8 cellular contexts compared by ENCODE assay signal in genomic region chr3:30693470-30694120, GRCh38.
DNase-seq lines count a peak whose midpoint lies in the region; ATAC-seq and TF ChIP-seq lines count a peak whose summit lies in the region.

No MANE protein-coding gene starts in this region.

- peak overlapping the region; percentile 63 for H3K27ac Mint-ChIP-seq in activated T-cell treated with anti-CD3 and anti-CD28 coated beads, Interleukin-2, amount 50 U/mL, for 24 hours

- H3K4me1 Mint-ChIP-seq in activated T-cell treated with anti-CD3 and anti-CD28 coated beads, Interleukin-2, amount 50 U/mL, for 24 hours (ENCODE audit: low read depth) = peaks cover 78% of the 10 kb centered on the region

- peak; percentile 90 for ATAC-seq in GM19438 (IDR thresholded peaks at IDR 0.05; ENCODE audit: low read depth, unreplicated experiment)
- ATAC-seq in HG03432 (IDR thresholded peaks at IDR 0.05; ENCODE audit: unreplicated experiment) = peak; percentile 93

- H3K9me3 ChIP-seq in neutrophil = no peaks in the 10 kb centered on the region

- H3K27me3 Mint-ChIP-seq in activated T-cell treated with anti-CD3 and anti-CD28 coated beads, Interleukin-2, amount 50 U/mL, for 24 hours = no peaks in the 10 kb centered on the region

- H3K4me3 ChIP-seq in foreskin fibroblast (ENCODE audit: low read depth in 1 of 2, low read length in 2 of 2) (no peak overlapping the region), neutrophil (ENCODE audit: low read depth in 1 of 2, low read length in 1 of 2) (no peak overlapping the region)

- DNase-seq in Daoy (ENCODE audit: low read depth) (peak; percentile 60), NCI-H748 (lab: John Stamatoyannopoulos, UW; ENCODE audit: unreplicated experiment) (peak; percentile 73), foreskin fibroblast (peak; percentile 58 to 83), posterior vena cava (ENCODE audit: low spot score) (no peak)
- no peak for DNase-seq in activated T-cell treated with anti-CD3 and anti-CD28 coated beads, Interleukin-2, amount 50 U/mL, for 24 hours

- no peaks in the 10 kb centered on the region for H3K4me1 ChIP-seq in neutrophil (ENCODE audit: control insufficient read depth in 1 of 2, insufficient read depth in 1 of 2, low read depth in 1 of 2, low read length in 1 of 2)

- peak; percentile 69 for TF ChIP-seq CTCF in foreskin fibroblast (IDR thresholded peaks at IDR 0.05; ENCODE audit: low read depth, low read length)
- peak; percentile 53 for TF ChIP-seq CTCF in neutrophil (IDR thresholded peaks at IDR 0.05)

- H3K27me3 ChIP-seq in neutrophil = no peaks in the 10 kb centered on the region

- peaks cover 100% of the 10 kb centered on the region for H3K36me3 ChIP-seq in neutrophil

- no peaks in the 10 kb centered on the region for H3K9me3 Mint-ChIP-seq in activated T-cell treated with anti-CD3 and anti-CD28 coated beads, Interleukin-2, amount 50 U/mL, for 24 hours

- H3K27ac ChIP-seq in neutrophil = peak overlapping the region; percentile 48

- no peak overlapping the region for H3K4me3 Mint-ChIP-seq in activated T-cell treated with anti-CD3 and anti-CD28 coated beads, Interleukin-2, amount 50 U/mL, for 24 hours

- intact Hi-C loops in posterior vena cava (cut with DNase I) = loop anchor here in 1 of 2 donors (5.0 kb wide), 1 partner anchor 581 kb away; no protein-coding TSS in a partner anchor

- H3K36me3 Mint-ChIP-seq in activated T-cell treated with anti-CD3 and anti-CD28 coated beads, Interleukin-2, amount 50 U/mL, for 24 hours (ENCODE audit: low read depth) = peaks cover 98% of the 10 kb centered on the region

Comparison
In these comparisons a context has a peak if more than half of its experiments do, and no peak if none do; other contexts are left out.
1. DNase-seq: peak in Daoy (single experiment), NCI-H748 (single experiment) and foreskin fibroblast (2 of 2); none in activated T-cell treated with anti-CD3 and anti-CD28 coated beads, Interleukin-2, amount 50 U/mL, for 24 hours (single experiment) and posterior vena cava (single experiment).